1 cellular context compared by ENCODE assay signal in the genomic region with DNA sequence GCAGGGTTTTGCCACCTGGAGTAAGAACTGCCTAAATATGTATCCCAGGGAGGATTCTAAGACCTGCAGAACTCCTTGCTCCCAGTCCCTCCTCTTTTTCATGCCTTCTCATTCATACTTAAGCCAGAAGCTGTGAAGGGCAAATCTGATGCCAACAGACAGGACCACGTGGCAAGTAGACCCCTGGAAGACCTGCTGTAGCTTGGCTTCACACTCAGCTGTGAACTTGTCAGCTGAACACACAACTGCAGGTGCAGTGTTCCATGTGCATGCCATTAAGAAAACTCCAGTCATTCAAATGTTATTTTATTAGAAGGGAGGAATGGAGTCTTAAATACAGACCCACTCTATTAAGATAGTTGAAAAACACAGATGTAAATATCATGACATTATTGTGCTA.
TF ChIP-seq lines count a peak whose summit lies in the region.

No MANE protein-coding gene starts in this region.

TF ChIP-seq in IMR-90, 13 proteins besides CTCF, POLR2A, EP300 and RAD21 (continued from another document):
- TF ChIP-seq RFX5 (IDR thresholded peaks at IDR 0.05; ENCODE audit: low read depth, low read length) (no peak), USF2 (IDR thresholded peaks at IDR 0.05; ENCODE audit: low read depth, low read length) (no peak), BHLHE40 (IDR thresholded peaks at IDR 0.05; ENCODE audit: low read depth, low read length) (no peak), NFE2L2 (IDR thresholded peaks at IDR 0.05; ENCODE audit: low read depth, low read length) (no peak)
